In genomic region chr1:184929711-184930202, GRCh38 we compare ENCODE assay signal across 13 cellular contexts. TPM values are rescaled to one million over a fixed set of nuclear protein-coding genes. Genes with fewer than 3 reads are reported as not detected.
A peak's percentile ranks its signal among the peaks of the same experiment; 100 is the strongest.
DNase-seq lines count a peak whose midpoint lies in the region; ATAC-seq and FAIRE-seq lines count a peak whose summit lies in the region.
"Had no signal": no experiment of that assay in that cellular context is flagged by ENCODE, and none has a peak within 500 bp of the region (broad histone marks: within the 10 kb centered on the region; RNA-seq: fewer than 3 reads in every experiment).

No MANE protein-coding gene starts in this region.

- peak; percentile 76 for DNase-seq in COLO668 (lab: John Stamatoyannopoulos, UW; ENCODE audit: unreplicated experiment)
- DNase-seq in LoVo (ENCODE audit: low spot score) = peak; percentile 12
- DNase-seq in OCI-M1 (lab: John Stamatoyannopoulos, UW) = peak; percentile 90
- no peak for DNase-seq in CD1c-positive myeloid dendritic cell (ENCODE audit: extremely low spot score)
- DNase-seq in HTR-8/SVneo (ENCODE audit: insufficient read length, low spot score) = no peak
- no peak for DNase-seq in GM19240 (ENCODE audit: insufficient read length, low spot score)
- DNase-seq: activated CD4-positive, alpha-beta T cell treated with anti-CD3 and anti-CD28 coated beads for 1 hour; glutamatergic neuron; posterior cingulate gyrus; stimulated activated CD4-positive, alpha-beta T cell treated with anti-CD3 and anti-CD28 coated beads, Interleukin-4, amount 100 ng/mL, for 1 hour had no signal

- ATAC-seq in esophagus mucosa (peak; percentile 95), GM19035 (IDR thresholded peaks at IDR 0.05; ENCODE audit: unreplicated experiment) (no peak)

- no peak for FAIRE-seq in HTR-8/SVneo (lab: Jason Lieb, UNC)
- FAIRE-seq: H54 had no signal

RNA-seq across cellular contexts. Expression of gene NIBAN1, which starts 44.6 kb away (rescaled TPM):
- total RNA-seq in esophagus mucosa = 27.5 TPM

Comparison
In these comparisons a context has a peak if more than half of its experiments do, and no peak if none do; other contexts are left out.
1. DNase-seq: peak in COLO668 (single experiment), LoVo (single experiment) and OCI-M1 (single experiment); none in CD1c-positive myeloid dendritic cell (single experiment), HTR-8/SVneo (single experiment) and GM19240 (single experiment).